Comparison of ENCODE assay signal across 1 cellular context in genomic region chr9:128689293-128689770, GRCh38.
TF ChIP-seq lines count a peak whose summit lies in the region.

No MANE protein-coding gene starts in this region.

TF ChIP-seq in K562, 482 proteins besides CTCF, POLR2A, EP300 and RAD21 (continued from another document and continues in another):
- no peak for TF ChIP-seq MBD1 (CRISPR knock-in tag; IDR thresholded peaks at IDR 0.05)
- TF ChIP-seq SIN3A (IDR thresholded peaks at IDR 0.05; ENCODE audit: borderline replicate concordance in 2 of 2, control insufficient read depth in 1 of 2, low read depth in 2 of 2, low read length in 2 of 2), result peak in 1 of 2 experiments; percentile 57; a peak in 1 of 4 replicates
- no peak for TF ChIP-seq NRF1 (conservative IDR thresholded peaks at IDR 0.05 in 1 of 2, IDR thresholded peaks at IDR 0.05 in 1 of 2)
- TF ChIP-seq, protein P1, sequence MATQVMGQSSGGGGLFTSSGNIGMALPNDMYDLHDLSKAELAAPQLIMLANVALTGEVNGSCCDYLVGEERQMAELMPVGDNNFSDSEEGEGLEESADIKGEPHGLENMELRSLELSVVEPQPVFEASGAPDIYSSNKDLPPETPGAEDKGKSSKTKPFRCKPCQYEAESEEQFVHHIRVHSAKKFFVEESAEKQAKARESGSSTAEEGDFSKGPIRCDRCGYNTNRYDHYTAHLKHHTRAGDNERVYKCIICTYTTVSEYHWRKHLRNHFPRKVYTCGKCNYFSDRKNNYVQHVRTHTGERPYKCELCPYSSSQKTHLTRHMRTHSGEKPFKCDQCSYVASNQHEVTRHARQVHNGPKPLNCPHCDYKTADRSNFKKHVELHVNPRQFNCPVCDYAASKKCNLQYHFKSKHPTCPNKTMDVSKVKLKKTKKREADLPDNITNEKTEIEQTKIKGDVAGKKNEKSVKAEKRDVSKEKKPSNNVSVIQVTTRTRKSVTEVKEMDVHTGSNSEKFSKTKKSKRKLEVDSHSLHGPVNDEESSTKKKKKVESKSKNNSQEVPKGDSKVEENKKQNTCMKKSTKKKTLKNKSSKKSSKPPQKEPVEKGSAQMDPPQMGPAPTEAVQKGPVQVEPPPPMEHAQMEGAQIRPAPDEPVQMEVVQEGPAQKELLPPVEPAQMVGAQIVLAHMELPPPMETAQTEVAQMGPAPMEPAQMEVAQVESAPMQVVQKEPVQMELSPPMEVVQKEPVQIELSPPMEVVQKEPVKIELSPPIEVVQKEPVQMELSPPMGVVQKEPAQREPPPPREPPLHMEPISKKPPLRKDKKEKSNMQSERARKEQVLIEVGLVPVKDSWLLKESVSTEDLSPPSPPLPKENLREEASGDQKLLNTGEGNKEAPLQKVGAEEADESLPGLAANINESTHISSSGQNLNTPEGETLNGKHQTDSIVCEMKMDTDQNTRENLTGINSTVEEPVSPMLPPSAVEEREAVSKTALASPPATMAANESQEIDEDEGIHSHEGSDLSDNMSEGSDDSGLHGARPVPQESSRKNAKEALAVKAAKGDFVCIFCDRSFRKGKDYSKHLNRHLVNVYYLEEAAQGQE (CRISPR knock-in tag; IDR thresholded peaks at IDR 0.05; ENCODE audit: low read depth), result peak; percentile 66; the same call in 1 of the 2 replicates
- no peak for TF ChIP-seq SNRNP70 (optimal IDR thresholded peaks at IDR 0.05; ENCODE audit: low read depth, low read length)
- TF ChIP-seq PURB (CRISPR knock-in tag; IDR thresholded peaks at IDR 0.05; ENCODE audit: low read depth), result no peak
- TF ChIP-seq ZNF431 (CRISPR knock-in tag; IDR thresholded peaks at IDR 0.05), result no peak
- 0 out of 2 replicates have a peak, but pooled peaks have one; percentile 2 for TF ChIP-seq ZNF263 (CRISPR knock-in tag; IDR thresholded peaks at IDR 0.05; ENCODE audit: borderline replicate concordance)
- TF ChIP-seq MEIS2 (IDR thresholded peaks at IDR 0.05; ENCODE audit: partially characterized antibody), result no peak
- no peak for TF ChIP-seq ZNF224 (CRISPR knock-in tag; IDR thresholded peaks at IDR 0.05)
- no peak for TF ChIP-seq XRCC5 (IDR thresholded peaks at IDR 0.05; ENCODE audit: low read depth, low read length)
- no peak for TF ChIP-seq ARID1B (IDR thresholded peaks at IDR 0.05)
- TF ChIP-seq, protein P2, sequence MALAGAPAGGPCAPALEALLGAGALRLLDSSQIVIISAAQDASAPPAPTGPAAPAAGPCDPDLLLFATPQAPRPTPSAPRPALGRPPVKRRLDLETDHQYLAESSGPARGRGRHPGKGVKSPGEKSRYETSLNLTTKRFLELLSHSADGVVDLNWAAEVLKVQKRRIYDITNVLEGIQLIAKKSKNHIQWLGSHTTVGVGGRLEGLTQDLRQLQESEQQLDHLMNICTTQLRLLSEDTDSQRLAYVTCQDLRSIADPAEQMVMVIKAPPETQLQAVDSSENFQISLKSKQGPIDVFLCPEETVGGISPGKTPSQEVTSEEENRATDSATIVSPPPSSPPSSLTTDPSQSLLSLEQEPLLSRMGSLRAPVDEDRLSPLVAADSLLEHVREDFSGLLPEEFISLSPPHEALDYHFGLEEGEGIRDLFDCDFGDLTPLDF (CRISPR knock-in tag; IDR thresholded peaks at IDR 0.05), result no peak
- peak in 1 of 2 experiments; percentile 32; a peak in 3 of 4 replicates for TF ChIP-seq MAZ (CRISPR knock-in tag; conservative IDR thresholded peaks at IDR 0.05 in 1 of 2, IDR thresholded peaks at IDR 0.05 in 1 of 2)
- no peak for TF ChIP-seq NCOA4 (IDR thresholded peaks at IDR 0.05; ENCODE audit: partially characterized antibody)
- no peak for TF ChIP-seq ZC3H4 (CRISPR knock-in tag; IDR thresholded peaks at IDR 0.05; ENCODE audit: borderline replicate concordance)
- TF ChIP-seq, protein P3, sequence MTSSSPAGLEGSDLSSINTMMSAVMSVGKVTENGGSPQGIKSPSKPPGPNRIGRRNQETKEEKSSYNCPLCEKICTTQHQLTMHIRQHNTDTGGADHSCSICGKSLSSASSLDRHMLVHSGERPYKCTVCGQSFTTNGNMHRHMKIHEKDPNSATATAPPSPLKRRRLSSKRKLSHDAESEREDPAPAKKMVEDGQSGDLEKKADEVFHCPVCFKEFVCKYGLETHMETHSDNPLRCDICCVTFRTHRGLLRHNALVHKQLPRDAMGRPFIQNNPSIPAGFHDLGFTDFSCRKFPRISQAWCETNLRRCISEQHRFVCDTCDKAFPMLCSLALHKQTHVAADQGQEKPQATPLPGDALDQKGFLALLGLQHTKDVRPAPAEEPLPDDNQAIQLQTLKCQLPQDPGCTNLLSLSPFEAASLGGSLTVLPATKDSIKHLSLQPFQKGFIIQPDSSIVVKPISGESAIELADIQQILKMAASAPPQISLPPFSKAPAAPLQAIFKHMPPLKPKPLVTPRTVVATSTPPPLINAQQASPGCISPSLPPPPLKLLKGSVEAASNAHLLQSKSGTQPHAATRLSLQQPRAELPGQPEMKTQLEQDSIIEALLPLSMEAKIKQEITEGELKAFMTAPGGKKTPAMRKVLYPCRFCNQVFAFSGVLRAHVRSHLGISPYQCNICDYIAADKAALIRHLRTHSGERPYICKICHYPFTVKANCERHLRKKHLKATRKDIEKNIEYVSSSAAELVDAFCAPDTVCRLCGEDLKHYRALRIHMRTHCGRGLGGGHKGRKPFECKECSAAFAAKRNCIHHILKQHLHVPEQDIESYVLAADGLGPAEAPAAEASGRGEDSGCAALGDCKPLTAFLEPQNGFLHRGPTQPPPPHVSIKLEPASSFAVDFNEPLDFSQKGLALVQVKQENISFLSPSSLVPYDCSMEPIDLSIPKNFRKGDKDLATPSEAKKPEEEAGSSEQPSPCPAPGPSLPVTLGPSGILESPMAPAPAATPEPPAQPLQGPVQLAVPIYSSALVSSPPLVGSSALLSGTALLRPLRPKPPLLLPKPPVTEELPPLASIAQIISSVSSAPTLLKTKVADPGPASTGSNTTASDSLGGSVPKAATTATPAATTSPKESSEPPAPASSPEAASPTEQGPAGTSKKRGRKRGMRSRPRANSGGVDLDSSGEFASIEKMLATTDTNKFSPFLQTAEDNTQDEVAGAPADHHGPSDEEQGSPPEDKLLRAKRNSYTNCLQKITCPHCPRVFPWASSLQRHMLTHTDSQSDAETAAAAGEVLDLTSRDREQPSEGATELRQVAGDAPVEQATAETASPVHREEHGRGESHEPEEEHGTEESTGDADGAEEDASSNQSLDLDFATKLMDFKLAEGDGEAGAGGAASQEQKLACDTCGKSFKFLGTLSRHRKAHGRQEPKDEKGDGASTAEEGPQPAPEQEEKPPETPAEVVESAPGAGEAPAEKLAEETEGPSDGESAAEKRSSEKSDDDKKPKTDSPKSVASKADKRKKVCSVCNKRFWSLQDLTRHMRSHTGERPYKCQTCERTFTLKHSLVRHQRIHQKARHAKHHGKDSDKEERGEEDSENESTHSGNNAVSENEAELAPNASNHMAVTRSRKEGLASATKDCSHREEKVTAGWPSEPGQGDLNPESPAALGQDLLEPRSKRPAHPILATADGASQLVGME (CRISPR knock-in tag; IDR thresholded peaks at IDR 0.05), result 0 out of 2 replicates have a peak, but pooled peaks have one; percentile 27
- TF ChIP-seq ZKSCAN3 (CRISPR knock-in tag; IDR thresholded peaks at IDR 0.05), result no peak
- TF ChIP-seq PTBP1 (IDR thresholded peaks at IDR 0.05; ENCODE audit: low read depth, low read length), result no peak
- TF ChIP-seq RBFOX2 (IDR thresholded peaks at IDR 0.05; ENCODE audit: low read depth, low read length), result peak; percentile 92; the same call in 1 of the 2 replicates
- TF ChIP-seq E2F3 (CRISPR knock-in tag; IDR thresholded peaks at IDR 0.05), result peak; percentile 71; the same call in 1 of the 2 replicates
- no peak for TF ChIP-seq ZBTB40 (IDR thresholded peaks at IDR 0.05)
- no peak for TF ChIP-seq ZBTB40 (CRISPR knock-in tag; IDR thresholded peaks at IDR 0.05)
- no peak for TF ChIP-seq HMG20B (CRISPR knock-in tag; IDR thresholded peaks at IDR 0.05)
- peak in 1 of 2 experiments; percentile 77; a peak in 2 of 4 replicates for TF ChIP-seq NONO (IDR thresholded peaks at IDR 0.05; ENCODE audit: low read depth in 2 of 2, low read length in 1 of 2)
- no peak for TF ChIP-seq ARID2 (IDR thresholded peaks at IDR 0.05)
- TF ChIP-seq PCBP1 (IDR thresholded peaks at IDR 0.05; ENCODE audit: low read depth, low read length, poor library complexity, severe bottlenecking), result peak; percentile 82
- no peak for TF ChIP-seq RFX7 (CRISPR knock-in tag; IDR thresholded peaks at IDR 0.05)
- no peak for TF ChIP-seq ZSCAN32 (CRISPR knock-in tag; IDR thresholded peaks at IDR 0.05)
- no peak for TF ChIP-seq ZNF584 (CRISPR knock-in tag; IDR thresholded peaks at IDR 0.05; ENCODE audit: low read depth)
- TF ChIP-seq CEBPZ (IDR thresholded peaks at IDR 0.05; ENCODE audit: borderline replicate concordance, low read depth, low read length), result no peak
- TF ChIP-seq HNRNPK (IDR thresholded peaks at IDR 0.05; ENCODE audit: low read depth, low read length, poor library complexity, severe bottlenecking), result peak; percentile 61
